Comparison of ENCODE assay signal across 19 cellular contexts in the genomic region with DNA sequence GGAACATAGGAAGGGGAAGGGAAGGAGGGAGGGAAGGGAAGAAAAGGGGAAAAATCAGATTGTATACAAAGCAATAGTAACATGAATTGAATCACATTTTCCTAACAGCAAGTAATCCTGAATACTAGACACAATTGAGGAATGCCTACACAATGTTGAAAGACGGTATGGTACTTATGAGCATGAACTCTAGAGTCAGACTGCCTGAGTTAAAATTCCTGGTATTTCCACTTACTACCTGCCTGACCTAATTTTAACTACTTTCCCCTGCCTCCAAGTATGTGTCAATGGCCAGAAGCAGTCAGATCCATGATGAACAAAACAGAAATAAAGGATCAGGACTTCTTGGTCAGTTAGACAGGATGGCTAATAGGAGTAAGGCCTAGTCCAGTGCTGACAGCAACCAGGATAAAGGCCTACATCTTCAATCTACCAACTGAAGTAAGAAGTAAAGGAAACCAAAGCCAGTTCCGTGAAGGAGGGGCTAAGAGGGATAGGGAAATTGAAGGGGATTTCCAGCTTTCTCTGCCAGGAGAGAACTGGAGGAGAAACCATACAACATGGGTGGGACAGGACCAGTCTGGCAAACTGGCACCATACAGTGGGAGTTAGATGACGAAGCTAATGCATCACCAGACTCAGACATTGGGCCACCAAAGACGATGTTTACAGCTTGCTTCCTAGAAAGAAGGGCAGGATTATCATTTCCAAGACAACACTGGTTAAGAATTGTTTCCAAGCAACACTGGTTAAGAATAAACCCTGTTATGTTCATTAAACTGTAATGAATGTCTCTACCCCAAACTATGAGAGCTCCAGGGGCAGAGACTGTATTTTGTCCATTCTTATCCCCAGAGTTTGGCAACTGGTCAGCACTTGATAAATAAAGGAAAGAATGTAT.
DNase-seq lines count a peak whose midpoint lies in the region; ATAC-seq, FAIRE-seq and TF ChIP-seq lines count a peak whose summit lies in the region.
"Had no signal": no experiment of that assay in that cellular context is flagged by ENCODE, and none has a peak within 500 bp of the region (broad histone marks: within the 10 kb centered on the region; RNA-seq: fewer than 3 reads in every experiment).

No MANE protein-coding gene starts in this region.

- no peak for TF ChIP-seq POLR2A in HepG2 (IDR thresholded peaks at IDR 0.05; ENCODE audit: insufficient read depth in 1 of 2, low read depth in 2 of 2, low read length in 2 of 2)

- TF ChIP-seq CTCF in liver (IDR thresholded peaks at IDR 0.05; ENCODE audit: low read depth, low read length, missing input control) (no peak), HepG2 (CRISPR knock-in tag; IDR thresholded peaks at IDR 0.05) (no peak), astrocyte (IDR thresholded peaks at IDR 0.05; ENCODE audit: insufficient read depth, low read depth, low read length) (no peak), left lung (IDR thresholded peaks at IDR 0.05) (no peak)

- H3K27ac ChIP-seq in liver (ENCODE audit: low read depth in 1 of 2, low read length in 2 of 2): no peak overlapping the region
- no peak overlapping the region for H3K27ac ChIP-seq in HepG2 (ENCODE audit: extremely low read length, insufficient read depth, low read length)
- H3K27ac ChIP-seq in astrocyte (ENCODE audit: low read depth, low read length): no peak overlapping the region
- peak overlapping the region in 1 of 2 donors; percentile 54 for H3K27ac ChIP-seq in left lung
- H3K27ac ChIP-seq: KMS-11 had no signal

- H3K4me3 ChIP-seq in liver (ENCODE audit: low read depth in 1 of 3, low read length in 3 of 3) (no peak overlapping the region), HepG2 (replicated peaks in 1 of 3; ENCODE audit: insufficient read depth in 1 of 3, low read depth in 2 of 3, low read length in 3 of 3) (no peak overlapping the region), astrocyte (ENCODE audit: insufficient read depth, low read depth, low read length) (no peak overlapping the region), left lung (no peak overlapping the region)

- H4K20me1 ChIP-seq in HepG2 (ENCODE audit: insufficient read depth, low read length): no peaks in the 10 kb centered on the region
- H4K20me1 ChIP-seq in astrocyte (ENCODE audit: insufficient read depth, low read length): no peaks in the 10 kb centered on the region

- no peaks in the 10 kb centered on the region for H3K9me3 ChIP-seq in liver (ENCODE audit: control insufficient read depth in 4 of 4, low read length in 3 of 4)
- no peaks in the 10 kb centered on the region for H3K9me3 ChIP-seq in HepG2 (ENCODE audit: low read length)
- no peaks in the 10 kb centered on the region for H3K9me3 ChIP-seq in astrocyte (ENCODE audit: insufficient read depth, low read depth, low read length)
- H3K9me3 ChIP-seq in left lung: peaks cover 0 to 9% of the 10 kb centered on the region in 2 donors

- no peak overlapping the region for H3K27ac Mint-ChIP-seq in astrocyte (ENCODE audit: unreplicated experiment)
- H3K27ac Mint-ChIP-seq: B cell had no signal

- peaks cover 13% of the 10 kb centered on the region for H3K4me1 Mint-ChIP-seq in astrocyte (ENCODE audit: low read depth, unreplicated experiment)

- no peak overlapping the region for H3K4me2 ChIP-seq in HepG2 (ENCODE audit: low read depth, low read length)
- H3K4me2 ChIP-seq in astrocyte (ENCODE audit: low read length): no peak overlapping the region
- H3K4me2 ChIP-seq: KMS-11 had no signal

- TF ChIP-seq RAD21 in liver (IDR thresholded peaks at IDR 0.05) (no peak), HepG2 (CRISPR knock-in tag; IDR thresholded peaks at IDR 0.05) (no peak)

- TF ChIP-seq EP300 in HepG2 (IDR thresholded peaks at IDR 0.05; ENCODE audit: low read depth in 2 of 2, low read length in 2 of 2) (no peak), HepG2 (CRISPR knock-in tag; IDR thresholded peaks at IDR 0.05; ENCODE audit: borderline replicate concordance) (no peak)

- POLR2A ChIA-PET in HepG2 (lab: Yijun Ruan, JAX): no interaction called here

- no peak overlapping the region for H3K9ac ChIP-seq in liver (ENCODE audit: low read depth in 1 of 2, low read length in 2 of 2)
- H3K9ac ChIP-seq in HepG2 (ENCODE audit: insufficient read depth, low read depth, low read length): no peak overlapping the region
- H3K9ac ChIP-seq in astrocyte (ENCODE audit: low read length): no peak overlapping the region
- H3K9ac ChIP-seq: KMS-11 had no signal

- no TSS peak for BruUV-seq in HepG2 (replicated peaks; lab: Mats Ljungman, UMichigan)

- no peaks in the 10 kb centered on the region for H3K36me3 Mint-ChIP-seq in astrocyte (ENCODE audit: low read depth, unreplicated experiment)

- H3K4me3 Mint-ChIP-seq in astrocyte (ENCODE audit: unreplicated experiment): no peak overlapping the region
- H3K4me3 Mint-ChIP-seq: B cell had no signal

- CTCF ChIA-PET in HepG2 (lab: Yijun Ruan, JAX; ENCODE audit: low intra/inter-chr PET ratio, low total read pairs): no interaction called here

- peaks cover 18% of the 10 kb centered on the region for H3K9me3 Mint-ChIP-seq in astrocyte (ENCODE audit: unreplicated experiment)

- DNase-seq in HepG2 (ENCODE audit: low spot score) (no peak), astrocyte (ENCODE audit: low read depth) (no peak), left lung (no peak), NOMO-1 (lab: John Stamatoyannopoulos, UW; ENCODE audit: unreplicated experiment in 2 of 2) (no peak), NCI-H1092 (lab: John Stamatoyannopoulos, UW) (no peak), NCI-H1930 (lab: John Stamatoyannopoulos, UW) (no peak)
- DNase-seq: 8988T, COR-L47, GDM1, NCI-H1436, NCI-H2029, NCI-H345, NCI-H524 treated with DMSO at 0.1 percent for 48 hours had no signal

- no peaks in the 10 kb centered on the region for H3K36me3 ChIP-seq in liver (ENCODE audit: control insufficient read depth in 4 of 4, insufficient read depth in 3 of 4, low read depth in 1 of 4, low read length in 3 of 4)
- H3K36me3 ChIP-seq in HepG2 (replicated peaks in 1 of 2; ENCODE audit: control insufficient read depth in 1 of 2, insufficient read depth in 2 of 2, low read length in 2 of 2): no peaks in the 10 kb centered on the region
- H3K36me3 ChIP-seq in astrocyte (ENCODE audit: insufficient read depth, low read length): no peaks in the 10 kb centered on the region
- H3K36me3 ChIP-seq in left lung: no peaks in the 10 kb centered on the region

- H3K79me2 ChIP-seq in HepG2 (ENCODE audit: insufficient read depth, low read length) (no peaks in the 10 kb centered on the region), astrocyte (ENCODE audit: insufficient read depth, low read length) (no peaks in the 10 kb centered on the region)

- intact Hi-C loops in HepG2 (cut with micrococcal nuclease; ENCODE audit: unreplicated experiment) (no loop called here), left lung (cut with DNase I) (no loop called here)

- in situ Hi-C loops in HepG2 (cut with HindIII; ENCODE audit: extremely low pct_ligation_motif_present, low pct_unique_long_range_greater_than_20kb): no loop called here

- WGBS in liver: 90% methylated on average over 4 of the region's 4 CpGs
- 0% methylated on average over 4 of the region's 4 CpGs for WGBS in HepG2 (ENCODE audit: low lambda C conversion rate)

- H3K4me1 ChIP-seq in liver (ENCODE audit: control insufficient read depth in 4 of 4, insufficient read depth in 4 of 4, low read length in 3 of 4) (no peaks in the 10 kb centered on the region), HepG2 (ENCODE audit: insufficient read depth, low read length) (no peaks in the 10 kb centered on the region), astrocyte (ENCODE audit: insufficient read depth, low read length) (peaks cover 8% of the 10 kb centered on the region), left lung (peaks cover 0 to 5% of the 10 kb centered on the region in 2 donors)

- ATAC-seq in HepG2 (no peak), left lung (peak; percentile 85), HG02642 (IDR thresholded peaks at IDR 0.05; ENCODE audit: poor library complexity, unreplicated experiment) (no peak)
- ATAC-seq: Right ventricle myocardium inferior had no signal

- H3K27me3 ChIP-seq in liver (ENCODE audit: control insufficient read depth in 4 of 4, insufficient read depth in 4 of 4, low read length in 3 of 4): no peaks in the 10 kb centered on the region
- H3K27me3 ChIP-seq in HepG2 (ENCODE audit: control insufficient read depth in 1 of 2, insufficient read depth in 2 of 2, low read length in 2 of 2): no peaks in the 10 kb centered on the region
- peaks cover 3% of the 10 kb centered on the region for H3K27me3 ChIP-seq in astrocyte (ENCODE audit: insufficient read depth, low read length)
- no peaks in the 10 kb centered on the region for H3K27me3 ChIP-seq in left lung

- H3K27me3 Mint-ChIP-seq in astrocyte (ENCODE audit: low read depth, unreplicated experiment): no peaks in the 10 kb centered on the region
- H3K27me3 Mint-ChIP-seq: B cell had no signal

- no peak for FAIRE-seq in HepG2 (lab: Jason Lieb, UNC)
- peak; percentile 29 for FAIRE-seq in astrocyte (lab: Jason Lieb, UNC)
- FAIRE-seq: H1 had no signal

- no peak overlapping the region for H2AFZ ChIP-seq in HepG2 (ENCODE audit: low read length)
- no peak overlapping the region for H2AFZ ChIP-seq in astrocyte (ENCODE audit: low read depth, low read length)

TF ChIP-seq in liver, 16 proteins besides CTCF, POLR2A, EP300 and RAD21:
- TF ChIP-seq YY1 (IDR thresholded peaks at IDR 0.05) (no peak), NR2F2 (IDR thresholded peaks at IDR 0.05) (peak; percentile 54)

TF ChIP-seq in HepG2, 621 proteins besides CTCF, POLR2A, EP300 and RAD21:
- TF ChIP-seq RBAK (CRISPR knock-in tag; IDR thresholded peaks at IDR 0.05): no peak
- TF ChIP-seq REPIN1 (CRISPR knock-in tag; IDR thresholded peaks at IDR 0.05; ENCODE audit: borderline replicate concordance, low read depth): no peak
- TF ChIP-seq FIP1L1 (IDR thresholded peaks at IDR 0.05; ENCODE audit: borderline replicate concordance, insufficient read depth, low read depth, low read length): no peak
- no peak for TF ChIP-seq ZNF136 (CRISPR knock-in tag; IDR thresholded peaks at IDR 0.05; ENCODE audit: low read depth)
